ENCODE assay signal across 12 cellular contexts in the genomic region with DNA sequence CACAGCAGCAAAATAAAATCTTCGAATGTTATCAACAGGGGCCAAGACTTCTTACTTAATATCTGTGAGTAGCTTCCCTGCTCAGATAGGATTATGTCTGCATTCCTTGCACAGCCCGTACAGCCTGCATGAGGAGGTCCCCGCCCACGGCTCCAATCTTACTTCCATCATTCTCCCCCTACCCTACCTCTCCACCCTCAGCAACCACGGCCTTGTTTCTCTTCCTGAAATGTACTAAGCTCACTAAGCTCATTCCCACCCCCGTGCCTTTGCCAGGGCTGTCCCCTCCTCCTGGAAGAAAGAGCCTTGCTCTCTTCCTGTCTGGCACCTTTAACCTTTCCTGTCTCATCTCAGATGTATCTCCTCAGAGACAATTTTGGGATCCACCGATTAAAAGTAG.
DNase-seq lines count a peak whose midpoint lies in the region; ATAC-seq and TF ChIP-seq lines count a peak whose summit lies in the region.
"Had no signal": no experiment of that assay in that cellular context is flagged by ENCODE, and none has a peak within 500 bp of the region (broad histone marks: within the 10 kb centered on the region; RNA-seq: fewer than 3 reads in every experiment).

No MANE protein-coding gene starts in this region.

- no peak for TF ChIP-seq POLR2A in sigmoid colon (IDR thresholded peaks at IDR 0.05)

- peaks cover 0 to 4% (median 2%) of the 10 kb centered on the region in 3 donors for H3K27me3 Mint-ChIP-seq in CD14-positive monocyte (ENCODE audit: low read depth in 3 of 3)
- no peaks in the 10 kb centered on the region for H3K27me3 Mint-ChIP-seq in activated B cell treated with CpG ODN at 0.5 μM for 24 hours
- no peaks in the 10 kb centered on the region for H3K27me3 Mint-ChIP-seq in memory B cell

- H3K4me1 Mint-ChIP-seq in CD14-positive monocyte (peaks cover 30% of the 10 kb centered on the region), activated B cell treated with CpG ODN at 0.5 μM for 24 hours (peaks cover 23% of the 10 kb centered on the region), memory B cell (peaks cover 25% of the 10 kb centered on the region)

- H3K9me3 Mint-ChIP-seq in CD14-positive monocyte (peaks cover 0 to 6% (median 0%) of the 10 kb centered on the region in 7 donors), activated B cell treated with CpG ODN at 0.5 μM for 24 hours (peaks cover 8% of the 10 kb centered on the region), memory B cell (peaks cover 5% of the 10 kb centered on the region)

- POLR2A ChIA-PET in activated B cell treated with CpG ODN at 0.5 μM for 24 hours (lab: Charles Lee): interaction anchor here (0.6 kb wide), 1 partner anchor 426 kb away, joined by 3 read pairs; no protein-coding TSS in a partner anchor

- peak overlapping the region; percentile 55 for H3K9ac ChIP-seq in GM23248

- H3K36me3 Mint-ChIP-seq in CD14-positive monocyte: peaks cover 0 to 2% of the 10 kb centered on the region in 2 donors
- H3K36me3 Mint-ChIP-seq in activated B cell treated with CpG ODN at 0.5 μM for 24 hours (ENCODE audit: low read depth): no peaks in the 10 kb centered on the region
- H3K36me3 Mint-ChIP-seq in memory B cell: peaks cover 7% of the 10 kb centered on the region

- H3K27ac Mint-ChIP-seq in CD14-positive monocyte (peak overlapping the region; percentile 37 to 85 (median 76)), activated B cell treated with CpG ODN at 0.5 μM for 24 hours (peak overlapping the region; percentile 87), memory B cell (peak overlapping the region; percentile 94)
- H3K27ac Mint-ChIP-seq: mesothelial cell of epicardium had no signal

- peaks cover 27% of the 10 kb centered on the region for H3F3A ChIP-seq in GM23248 (ENCODE audit: insufficient read depth)

- CTCF ChIA-PET in activated B cell treated with CpG ODN at 0.5 μM for 24 hours (lab: Charles Lee): interaction anchor here (0.6 to 1.8 kb wide), 3 partner anchors 10 to 28 kb away, joined by 3 to 9 read pairs (median 3); no protein-coding TSS in a partner anchor

- H2AFZ ChIP-seq in GM23248: peak overlapping the region; percentile 54; the same call in 1 of the 2 replicates

- 52 to 61% methylated on average over 6 to 7 of the region's 7 CpGs for WGBS in GM23248 (ENCODE audit: low coverage in 1 of 2, low lambda C conversion rate in 2 of 2, missing lambda C conversion rate in 2 of 2), 2 experiments
- 59 to 83% methylated on average over 7 of the region's 7 CpGs for WGBS in sigmoid colon, 2 donors

- H3K9me3 ChIP-seq in GM23248 (ENCODE audit: low read depth): no peaks in the 10 kb centered on the region
- H3K9me3 ChIP-seq in sigmoid colon: no peaks in the 10 kb centered on the region

- H3K4me3 Mint-ChIP-seq in CD14-positive monocyte (no peak overlapping the region), activated B cell treated with CpG ODN at 0.5 μM for 24 hours (no peak overlapping the region), memory B cell (no peak overlapping the region)
- H3K4me3 Mint-ChIP-seq: mesothelial cell of epicardium had no signal

- DNase-seq in CD14-positive monocyte (ENCODE audit: low spot score): no peak
- peak; percentile 43 for DNase-seq in GM23248
- no peak for DNase-seq in activated B cell treated with CpG ODN at 0.5 μM for 24 hours
- no peak for DNase-seq in memory B cell (ENCODE audit: low spot score in 2 of 2)
- no peak for DNase-seq in NCI-H128 (lab: John Stamatoyannopoulos, UW; ENCODE audit: unreplicated experiment)
- DNase-seq in sigmoid colon: no peak
- DNase-seq in DMS79 treated with DMSO at 0.1 percent for 48 hours (lab: John Stamatoyannopoulos, UW): no peak
- DNase-seq: activated gamma-delta T cell, DMS153 had no signal

- H3K4me1 ChIP-seq in GM23248 (ENCODE audit: insufficient read depth) (peaks cover 24% of the 10 kb centered on the region), sigmoid colon (peaks cover 0 to 4% (median 0%) of the 10 kb centered on the region in 4 donors)

- H4K20me1 ChIP-seq in GM23248 (ENCODE audit: insufficient read depth): no peaks in the 10 kb centered on the region

- H3K27ac ChIP-seq in GM23248 (peak overlapping the region; percentile 88), sigmoid colon (no peak overlapping the region)

- H3K36me3 ChIP-seq in GM23248 (ENCODE audit: low read depth) (no peaks in the 10 kb centered on the region), sigmoid colon (no peaks in the 10 kb centered on the region)

- no peaks in the 10 kb centered on the region for H3K9me2 ChIP-seq in GM23248 (ENCODE audit: insufficient read depth)

- in situ Hi-C loops in GM23248 (cut with MboI): loop anchor here (25.0 kb wide), 1 partner anchor 237 kb away; no protein-coding TSS in a partner anchor

- H3K4me3 ChIP-seq in GM23248 (no peak overlapping the region), sigmoid colon (no peak overlapping the region)
- H3K4me3 ChIP-seq: skin epidermis had no signal

- no peaks in the 10 kb centered on the region for H3K79me2 ChIP-seq in GM23248 (ENCODE audit: insufficient read depth)

- H3K4me2 ChIP-seq in GM23248 (ENCODE audit: unreplicated experiment): peak overlapping the region; percentile 69

- ATAC-seq in activated B cell treated with CpG ODN at 0.5 μM for 24 hours (ENCODE audit: low read depth) (no peak), memory B cell (ENCODE audit: low read depth) (no peak), HG02840 (IDR thresholded peaks at IDR 0.05; ENCODE audit: low FRiP score, unreplicated experiment) (no peak)

- TF ChIP-seq CTCF in CD14-positive monocyte (IDR thresholded peaks at IDR 0.05) (no peak), activated B cell treated with CpG ODN at 0.5 μM for 24 hours (IDR thresholded peaks at IDR 0.05) (no peak), sigmoid colon (IDR thresholded peaks at IDR 0.05) (no peak)

- no peak for TF ChIP-seq EP300 in sigmoid colon (IDR thresholded peaks at IDR 0.05)

- no peaks in the 10 kb centered on the region for H3K27me3 ChIP-seq in GM23248 (replicated peaks; ENCODE audit: insufficient read depth)
- no peaks in the 10 kb centered on the region for H3K27me3 ChIP-seq in sigmoid colon

- intact Hi-C loops in CD14-positive monocyte (cut with micrococcal nuclease) (no loop called here), activated B cell treated with CpG ODN at 0.5 μM for 24 hours (cut with micrococcal nuclease) (no loop called here), sigmoid colon (cut with DNase I) (no loop called here)
